ENCODE assay signal across 1 cellular context in the genomic region with DNA sequence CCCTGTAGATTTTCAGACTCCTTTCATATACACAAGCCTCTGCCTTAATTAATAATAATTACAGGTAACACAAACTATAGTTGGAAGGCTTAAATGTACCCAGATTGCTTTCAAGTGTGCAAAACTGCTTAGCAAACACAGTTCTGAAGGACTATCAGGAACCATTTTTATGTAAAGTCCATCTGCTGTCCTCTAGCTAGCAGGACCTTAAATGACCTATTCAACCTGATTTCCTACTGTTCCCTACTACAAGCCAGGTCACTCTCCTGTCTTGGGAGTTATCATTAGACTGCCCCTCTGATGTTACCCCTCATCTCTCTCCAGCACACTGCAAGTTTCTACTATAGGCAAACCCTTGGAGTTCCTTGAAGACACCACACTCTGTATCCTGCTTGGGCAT.
TF ChIP-seq lines count a peak whose summit lies in the region.

No MANE protein-coding gene starts in this region.

TF ChIP-seq in HepG2, 621 proteins besides CTCF, POLR2A, EP300 and RAD21 (continued from another document):
- TF ChIP-seq, protein P1, sequence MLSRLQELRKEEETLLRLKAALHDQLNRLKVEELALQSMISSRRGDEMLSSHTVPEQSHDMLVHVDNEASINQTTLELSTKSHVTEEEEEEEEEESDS (CRISPR knock-in tag; IDR thresholded peaks at IDR 0.05; ENCODE audit: borderline replicate concordance): no peak
- TF ChIP-seq ZBTB1 (CRISPR knock-in tag; IDR thresholded peaks at IDR 0.05; ENCODE audit: borderline replicate concordance) (no peak), ZNF576 (CRISPR knock-in tag; IDR thresholded peaks at IDR 0.05) (no peak), RORA (CRISPR knock-in tag; IDR thresholded peaks at IDR 0.05) (no peak), FOXO4 (CRISPR knock-in tag; conservative IDR thresholded peaks at IDR 0.05) (no peak), MAZ (IDR thresholded peaks at IDR 0.05; ENCODE audit: borderline replicate concordance, low read depth, low read length) (no peak), MAZ (CRISPR knock-in tag; IDR thresholded peaks at IDR 0.05; ENCODE audit: low read depth) (no peak), SMC3 (IDR thresholded peaks at IDR 0.05; ENCODE audit: low read length) (no peak), STAT5B (CRISPR knock-in tag; IDR thresholded peaks at IDR 0.05) (no peak), ZNF570 (CRISPR knock-in tag; IDR thresholded peaks at IDR 0.05; ENCODE audit: borderline replicate concordance) (no peak), ZNF451 (CRISPR knock-in tag; IDR thresholded peaks at IDR 0.05) (no peak), ZNF180 (CRISPR knock-in tag; IDR thresholded peaks at IDR 0.05; ENCODE audit: borderline replicate concordance, low read depth) (no peak)
